Comparison of ENCODE assay signal across 19 cellular contexts in genomic region chr19:33446918-33447293, GRCh38.
"Had no signal": no experiment of that assay in that cellular context is flagged by ENCODE, and none has a peak within 500 bp of the region (broad histone marks: within the 10 kb centered on the region; RNA-seq: fewer than 3 reads in every experiment).

No MANE protein-coding gene starts in this region.

- H3K36me3 ChIP-seq: gastrocnemius medialis, neural progenitor cell had no signal

- H3K9me3 ChIP-seq: esophagus muscularis mucosa, gastrocnemius medialis, psoas muscle had no signal

- ATAC-seq: effector memory CD8-positive, alpha-beta T cell; gastrocnemius medialis; left ventricle myocardium superior; natural killer cell treated with Interleukin-12 subunit alpha and Interleukin-12 subunit beta and Interleukin-15 and Interleukin-18, amount 100 ng/mL, for 72 hours had no signal

- H3K27me3 ChIP-seq: esophagus muscularis mucosa, gastrocnemius medialis, neural progenitor cell had no signal

- H3K27ac ChIP-seq: epithelial cell of prostate, esophagus muscularis mucosa, gastrocnemius medialis, neural progenitor cell, parathyroid adenoma, psoas muscle had no signal

- DNase-seq: effector memory CD8-positive, alpha-beta T cell; gastrocnemius medialis; islet precursor cell; left ventricle myocardium superior; mesenchymal stem cell; midbrain; occipital lobe; retina; small intestine; stimulated activated CD4-positive, alpha-beta T cell treated with anti-CD3 and anti-CD28 coated beads, Interleukin-2, amount 100 ng/mL, for 48 hours; stimulated activated naive CD4-positive, alpha-beta T cell treated with Interleukin-2 at 50 U/mL for 16 hours; trophoblast cell had no signal

- H3K4me3 ChIP-seq: esophagus muscularis mucosa, gastrocnemius medialis, lung, neural progenitor cell, psoas muscle had no signal

- H3K4me1 ChIP-seq: esophagus muscularis mucosa, gastrocnemius medialis, neural progenitor cell, parathyroid adenoma, psoas muscle had no signal
